In genomic region chr6:35317483-35318199, GRCh38 we compare ENCODE assay signal across 8 cellular contexts. TPM values are rescaled to one million over a fixed set of nuclear protein-coding genes. Genes with fewer than 3 reads are reported as not detected.
DNase-seq lines count a peak whose midpoint lies in the region; ATAC-seq and TF ChIP-seq lines count a peak whose summit lies in the region.

No MANE protein-coding gene starts in this region.

- DNase-seq in SHP77 (lab: John Stamatoyannopoulos, UW) (peak; percentile 40 to 58), SHP77 treated with DMSO at 0.1 percent for 48 hours (lab: John Stamatoyannopoulos, UW) (no peak), tibial nerve (ENCODE audit: low spot score in 2 of 2) (no peak), NOMO-1 treated with dmso at 0.1 percent for 144 hours (lab: John Stamatoyannopoulos, UW; ENCODE audit: unreplicated experiment) (no peak), erythroblast (lab: John Stamatoyannopoulos, UW) (no peak), NCI-H446 treated with DMSO at 0.1 percent for 48 hours (lab: John Stamatoyannopoulos, UW) (no peak)
- DNase-seq in central memory CD8-positive, alpha-beta T cell (ENCODE audit: low spot score in 2 of 2), result no peak

- no peaks in the 10 kb centered on the region for H3K9me3 Mint-ChIP-seq in central memory CD8-positive, alpha-beta T cell

- no peaks in the 10 kb centered on the region for H3K27me3 Mint-ChIP-seq in central memory CD8-positive, alpha-beta T cell

- no peak overlapping the region for H3K27ac ChIP-seq in liver (ENCODE audit: low read depth in 1 of 2, low read length in 2 of 2)
- H3K27ac ChIP-seq in tibial nerve, result peak overlapping the region in 1 of 4 donors; percentile 62

- no peak for TF ChIP-seq POLR2A in tibial nerve (IDR thresholded peaks at IDR 0.05)
- no peak for TF ChIP-seq POLR2A in erythroblast (IDR thresholded peaks at IDR 0.05; ENCODE audit: low read length)

- H3K9ac ChIP-seq in liver (ENCODE audit: low read depth in 1 of 2, low read length in 2 of 2), result no peak overlapping the region

- peaks cover 78% of the 10 kb centered on the region for H3K36me3 Mint-ChIP-seq in central memory CD8-positive, alpha-beta T cell (ENCODE audit: insufficient read depth)

- H3K4me3 Mint-ChIP-seq in central memory CD8-positive, alpha-beta T cell, result no peak overlapping the region

- peak overlapping the region; percentile 57 for H3K27ac Mint-ChIP-seq in central memory CD8-positive, alpha-beta T cell (ENCODE audit: low read depth)

- TF ChIP-seq RAD21 in liver (IDR thresholded peaks at IDR 0.05), result no peak

- H3K27me3 ChIP-seq in liver (ENCODE audit: control insufficient read depth in 4 of 4, insufficient read depth in 4 of 4, low read length in 3 of 4) (no peaks in the 10 kb centered on the region), tibial nerve (no peaks in the 10 kb centered on the region)

- H3K4me1 ChIP-seq in liver (ENCODE audit: control insufficient read depth in 4 of 4, insufficient read depth in 4 of 4, low read length in 3 of 4), result peaks cover 3 to 18% (median 9%) of the 10 kb centered on the region in 4 donors
- H3K4me1 ChIP-seq in tibial nerve, result peaks cover 0 to 17% (median 3%) of the 10 kb centered on the region in 4 donors

- ATAC-seq in central memory CD8-positive, alpha-beta T cell (replicated peaks; ENCODE audit: extremely low read depth, poor library complexity, severe bottlenecking), result no peak

- no peak for TF ChIP-seq CTCF in liver (IDR thresholded peaks at IDR 0.05; ENCODE audit: low read depth, low read length, missing input control)
- TF ChIP-seq CTCF in tibial nerve (IDR thresholded peaks at IDR 0.05), result no peak

- TF ChIP-seq EP300 in tibial nerve (IDR thresholded peaks at IDR 0.05), result no peak

- WGBS in liver, result 33% methylated on average over 28 of the region's 28 CpGs
- 31 to 32% methylated on average over 17 to 28 of the region's 28 CpGs for WGBS in tibial nerve, 2 donors

- H3K4me3 ChIP-seq in liver (ENCODE audit: low read depth in 1 of 3, low read length in 3 of 3) (peak overlapping the region in 2 of 3 donors; percentile 45 to 60), tibial nerve (peak overlapping the region; percentile 35 to 51 (median 41))

- no peaks in the 10 kb centered on the region for H3K36me3 ChIP-seq in liver (ENCODE audit: control insufficient read depth in 4 of 4, insufficient read depth in 3 of 4, low read depth in 1 of 4, low read length in 3 of 4)
- H3K36me3 ChIP-seq in tibial nerve, result no peaks in the 10 kb centered on the region

- peaks cover 60% of the 10 kb centered on the region for H3K4me1 Mint-ChIP-seq in central memory CD8-positive, alpha-beta T cell

- no peaks in the 10 kb centered on the region for H3K9me3 ChIP-seq in liver (ENCODE audit: control insufficient read depth in 4 of 4, low read length in 3 of 4)
- H3K9me3 ChIP-seq in tibial nerve, result no peaks in the 10 kb centered on the region

TF ChIP-seq in liver, 16 proteins besides CTCF, POLR2A, EP300 and RAD21:
- TF ChIP-seq YY1 (IDR thresholded peaks at IDR 0.05) (no peak), REST (IDR thresholded peaks at IDR 0.05) (no peak), FOXA1 (IDR thresholded peaks at IDR 0.05) (no peak), ATF3 (IDR thresholded peaks at IDR 0.05) (no peak), JUND (IDR thresholded peaks at IDR 0.05) (no peak), NR2F2 (IDR thresholded peaks at IDR 0.05) (no peak), EGR1 (IDR thresholded peaks at IDR 0.05; ENCODE audit: low read depth in 2 of 2) (no peak)
TF ChIP-seq in liver: peak in this region for 0.

RNA-seq across cellular contexts. Expression of gene DEF6, which starts 20.0 kb away (rescaled TPM):
- total RNA-seq in liver, result 1 to 10 TPM; 3.3 to 6.3 TPM
- polyA plus RNA-seq in liver, result 1 to 10 TPM; 1.0 to 1.6 TPM
- total RNA-seq in tibial nerve, result 10 to 100 TPM in 1 of 4 donors, 1 to 10 TPM in 3; 3.3 to 21.9 (median 7.4) TPM

RNA-seq across cellular contexts. Expression of gene PPARD, which starts 24.7 kb away (rescaled TPM):
- total RNA-seq in liver (1 to 10 TPM; 2.1 to 7.3 TPM), tibial nerve (10 to 100 TPM; 10.0 to 15.3 (median 13.0) TPM)
- 1 to 10 TPM; 2.8 to 7.8 TPM for polyA plus RNA-seq in liver

RNA-seq across cellular contexts. Expression of gene ZNF76, which starts 58.1 kb away (rescaled TPM):
- total RNA-seq in liver, result 10 to 100 TPM; 10.6 to 18.4 TPM
- polyA plus RNA-seq in liver, result 10 to 100 TPM; 11.5 to 13.3 TPM
- total RNA-seq in tibial nerve, result 10 to 100 TPM; 41.6 to 97.2 (median 55.5) TPM

Comparison
In these comparisons a context has a peak if more than half of its experiments do, and no peak if none do; other contexts are left out.
1. DNase-seq: peak in SHP77 (2 of 2); none in SHP77 treated with DMSO at 0.1 percent for 48 hours (single experiment), central memory CD8-positive, alpha-beta T cell (0 of 2), tibial nerve (0 of 2), NOMO-1 treated with dmso at 0.1 percent for 144 hours (single experiment), erythroblast (0 of 2) and NCI-H446 treated with DMSO at 0.1 percent for 48 hours (single experiment).